ENCODE assay signal across 9 cellular contexts in the genomic region with DNA sequence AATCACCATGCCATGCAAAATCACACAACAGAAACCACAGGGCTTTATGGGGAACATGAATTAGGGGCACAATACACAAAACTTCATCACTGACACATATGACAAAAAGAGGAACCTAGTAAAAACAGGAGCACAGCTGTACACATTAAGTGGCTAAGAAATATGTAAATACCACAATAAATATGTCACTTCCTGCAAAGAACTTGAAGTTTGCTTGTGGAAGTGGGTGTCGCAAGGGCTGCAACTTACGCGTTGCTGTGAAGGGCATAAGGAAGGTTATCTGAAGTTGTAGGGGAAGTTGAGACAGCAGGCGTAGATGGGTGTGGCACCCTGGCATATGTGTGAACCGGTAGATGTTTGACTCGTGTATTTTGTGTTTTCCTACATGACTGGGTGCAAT. TPM values are rescaled to one million over a fixed set of nuclear protein-coding genes. Genes with fewer than 3 reads are reported as not detected.
DNase-seq lines count a peak whose midpoint lies in the region; ATAC-seq and TF ChIP-seq lines count a peak whose summit lies in the region.
"Had no signal": no experiment of that assay in that cellular context is flagged by ENCODE, and none has a peak within 500 bp of the region (broad histone marks: within the 10 kb centered on the region; RNA-seq: fewer than 3 reads in every experiment).

No MANE protein-coding gene starts in this region.

- ATAC-seq in GM21576 (IDR thresholded peaks at IDR 0.05; ENCODE audit: unreplicated experiment) (peak; percentile 53), heart right ventricle (peak in 5 of 8 donors; percentile 26 to 58 (median 52))

- 42 to 44% methylated on average over 6 of the region's 6 CpGs for WGBS in heart right ventricle, 2 donors

- intact Hi-C loops in heart right ventricle (cut with DNase I): loop anchor here in 6 of 10 donors (5.0 to 10.0 kb wide), 5 partner anchors 126 to 896 kb away; no protein-coding TSS in a partner anchor

- H3K9me3 ChIP-seq in heart right ventricle: peaks cover 0 to 6% (median 0%) of the 10 kb centered on the region in 11 donors

- H3K27me3 ChIP-seq in heart right ventricle: peaks cover 0 to 19% (median 0%) of the 10 kb centered on the region in 7 donors

- CTCF ChIA-PET in HEK293T (lab: Yijun Ruan, JAX): interaction anchor here (1.4 kb wide), 1 partner anchor 9 kb away, joined by 6 read pairs; no protein-coding TSS in a partner anchor

- peaks cover 0 to 9% (median 0%) of the 10 kb centered on the region in 9 donors for H3K4me1 ChIP-seq in heart right ventricle

- no peak overlapping the region for H3K4me3 ChIP-seq in heart right ventricle

- no peak for TF ChIP-seq CTCF in heart right ventricle (IDR thresholded peaks at IDR 0.05)

- DNase-seq in ELR (ENCODE audit: low read depth) (peak; percentile 24), NCI-H460 (ENCODE audit: extremely low read depth, low read depth) (peak; percentile 33), heart right ventricle (peak in 1 of 2 donors; percentile 20), HEK293T (ENCODE audit: extremely low spot score) (no peak), NCI-H1417 (lab: John Stamatoyannopoulos, UW) (no peak)
- no peak for DNase-seq in activated naive CD4-positive, alpha-beta T cell treated with anti-CD3 and anti-CD28 coated beads, Interleukin-2, amount 50 U/mL, for 16 hours
- no peak for DNase-seq in activated CD4-positive, CD25-positive, alpha-beta regulatory T cell (lab: John Stamatoyannopoulos, UW)
- DNase-seq: DND-41 had no signal

- peak overlapping the region in 7 of 10 donors; percentile 4 to 82 (median 37) for H3K27ac ChIP-seq in heart right ventricle

- H3K36me3 ChIP-seq in heart right ventricle: no peaks in the 10 kb centered on the region

- POLR2A ChIA-PET in HEK293T (lab: Yijun Ruan, JAX): no interaction called here

TF ChIP-seq in HEK293T, 16 proteins besides CTCF, POLR2A, EP300 and RAD21:
- TF ChIP-seq ARNT (IDR thresholded peaks at IDR 0.05): no peak

RNA-seq across cellular contexts. Expression of a gene that starts 42.4 kb away (rescaled TPM):
- 3.4 and 4.1 TPM in 2 replicates for total RNA-seq in NCI-H460 (2014; rRNA removed; shearing (Covaris generic))
- 1.7 and 2.2 TPM in 2 replicates for polyA plus RNA-seq in NCI-H460 (2014; cell fraction: nucleus; rRNA removed)
- total RNA-seq in heart right ventricle: 10 to 100 TPM; 24.2 to 44.9 (median 32.9) TPM
- polyA plus RNA-seq in heart right ventricle: 1 to 10 TPM; 4.0 to 4.4 TPM

Comparison
In these comparisons a context has a peak if more than half of its experiments do, and no peak if none do; other contexts are left out.
1. DNase-seq: peak in ELR (single experiment) and NCI-H460 (single experiment); none in HEK293T (single experiment), NCI-H1417 (0 of 3), activated naive CD4-positive, alpha-beta T cell treated with anti-CD3 and anti-CD28 coated beads, Interleukin-2, amount 50 U/mL, for 16 hours (single experiment) and activated CD4-positive, CD25-positive, alpha-beta regulatory T cell (0 of 4).